ENCODE assay signal across 5 cellular contexts in genomic region chr22:37805878-37806277, GRCh38.
DNase-seq lines count a peak whose midpoint lies in the region; ATAC-seq and TF ChIP-seq lines count a peak whose summit lies in the region.

No MANE protein-coding gene starts in this region.

- DNase-seq in foreskin fibroblast (peak in 1 of 2 donors; percentile 19), pons (ENCODE audit: low spot score) (no peak)

- H3K4me1 ChIP-seq in stomach smooth muscle (ENCODE audit: control insufficient read depth, insufficient read depth, low read length) = peaks cover 50% of the 10 kb centered on the region

- peak overlapping the region; percentile 71 to 81 for H3K4me3 ChIP-seq in foreskin fibroblast (ENCODE audit: low read depth in 1 of 2, low read length in 2 of 2)
- H3K4me3 ChIP-seq in stomach smooth muscle (ENCODE audit: low read length in 2 of 2) = peak overlapping the region; percentile 82 to 85

- no peaks in the 10 kb centered on the region for H3K36me3 ChIP-seq in stomach smooth muscle (ENCODE audit: control insufficient read depth in 2 of 2, insufficient read depth in 2 of 2, low read length in 2 of 2)

- no peak for ATAC-seq in GM19455 (IDR thresholded peaks at IDR 0.05; ENCODE audit: unreplicated experiment)

- H3K9ac ChIP-seq in stomach smooth muscle (ENCODE audit: low read length in 2 of 2) = peak overlapping the region; percentile 89 to 91

- no peaks in the 10 kb centered on the region for H3K9me3 ChIP-seq in stomach smooth muscle (ENCODE audit: control insufficient read depth in 2 of 2, low read length in 2 of 2)

- no peaks in the 10 kb centered on the region for H3K27me3 ChIP-seq in stomach smooth muscle (ENCODE audit: control insufficient read depth in 1 of 2, insufficient read depth in 2 of 2, low read length in 2 of 2)

- H3K27ac ChIP-seq in VCaP = peak overlapping the region; percentile 93
- peak overlapping the region; percentile 90 for H3K27ac ChIP-seq in stomach smooth muscle (ENCODE audit: low read length)

- TF ChIP-seq CTCF in VCaP (conservative IDR thresholded peaks at IDR 0.05) (no peak), foreskin fibroblast (IDR thresholded peaks at IDR 0.05; ENCODE audit: low read depth, low read length) (no peak)
